In genomic region chr9:106893088-106893487, GRCh38 we compare ENCODE assay signal across 1 cellular context.
TF ChIP-seq lines count a peak whose summit lies in the region.

No MANE protein-coding gene starts in this region.

TF ChIP-seq in endothelial cell of umbilical vein, 7 proteins besides CTCF, POLR2A, EP300 and RAD21 (continued from another document):
- peak; percentile 80 for TF ChIP-seq JUN (IDR thresholded peaks at IDR 0.05; ENCODE audit: borderline replicate concordance, insufficient read depth, insufficient read length, low read depth)
- peak; percentile 89 for TF ChIP-seq FOS (IDR thresholded peaks at IDR 0.05; ENCODE audit: borderline replicate concordance, insufficient read depth, low read length)
- TF ChIP-seq GATA2 (IDR thresholded peaks at IDR 0.05; ENCODE audit: insufficient read depth, insufficient read length, low read depth, low read length) = peak; percentile 38
